ENCODE assay signal across 10 cellular contexts in the genomic region with DNA sequence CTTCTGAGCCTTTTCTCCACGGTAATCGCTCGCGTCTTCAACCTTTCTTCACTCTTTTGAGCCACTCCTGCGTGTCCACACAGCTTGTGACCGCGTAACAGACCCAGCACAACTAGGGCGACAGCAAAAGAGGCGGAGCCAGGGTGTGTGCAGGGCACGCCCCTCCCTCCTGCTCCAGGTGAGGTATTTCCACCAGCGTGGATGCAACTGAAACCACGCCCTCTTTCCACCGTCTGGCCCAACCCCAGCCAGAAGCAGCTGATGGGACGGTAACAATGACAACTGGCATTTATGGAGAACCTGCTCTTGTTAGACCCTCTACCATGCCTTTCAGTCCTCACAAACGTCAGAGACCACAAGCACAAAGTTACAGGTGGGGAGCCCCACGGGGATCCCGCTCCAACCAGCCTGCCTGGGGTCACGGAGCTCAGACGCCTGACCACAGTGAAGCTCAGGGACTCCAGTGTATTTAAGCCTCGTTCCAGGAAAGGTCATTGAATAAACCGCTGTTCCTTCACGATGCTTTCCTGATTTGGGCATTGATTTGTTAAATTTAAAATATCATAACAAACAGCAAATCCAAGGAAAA. TPM values are rescaled to one million over a fixed set of nuclear protein-coding genes. Genes with fewer than 3 reads are reported as not detected.
DNase-seq lines count a peak whose midpoint lies in the region; ATAC-seq and TF ChIP-seq lines count a peak whose summit lies in the region.
"Had no signal": no experiment of that assay in that cellular context is flagged by ENCODE, and none has a peak within 500 bp of the region (broad histone marks: within the 10 kb centered on the region; RNA-seq: fewer than 3 reads in every experiment).

No MANE protein-coding gene starts in this region.

- H3K27me3 ChIP-seq in SJSA1 (replicated peaks) (no peaks in the 10 kb centered on the region), prostate gland (replicated peaks; ENCODE audit: insufficient read depth) (no peaks in the 10 kb centered on the region)

- TSS peak; percentile 39 for BruUV-seq in Calu3 (replicated peaks; lab: Mats Ljungman, UMichigan)

- CTCF ChIA-PET in Calu3 (lab: Charles Lee), result interaction anchor here (1.1 to 2.5 kb wide), 7 partner anchors 48 to 229 kb away, joined by 4 to 14 read pairs (median 5); a partner anchor contains a TSS

- H3K4me3 Mint-ChIP-seq in Calu3 (ENCODE audit: low read depth, unreplicated experiment), result peak overlapping the region; percentile 85

- peak overlapping the region; percentile 89 for H3K27ac Mint-ChIP-seq in Calu3 (ENCODE audit: unreplicated experiment)

- H3K9me3 Mint-ChIP-seq in Calu3 (ENCODE audit: low read depth, unreplicated experiment), result no peaks in the 10 kb centered on the region

- H3K9me3 ChIP-seq in SJSA1 (replicated peaks) (no peaks in the 10 kb centered on the region), prostate gland (no peaks in the 10 kb centered on the region)

- H3K4me1 ChIP-seq in SJSA1 (replicated peaks) (peaks cover 56% of the 10 kb centered on the region), prostate gland (replicated peaks) (peaks cover 9% of the 10 kb centered on the region)

- no peaks in the 10 kb centered on the region for H3K27me3 Mint-ChIP-seq in Calu3 (ENCODE audit: unreplicated experiment)

- TF ChIP-seq POLR2A in prostate gland (IDR thresholded peaks at IDR 0.05), result peak; percentile 37

- no peak for ATAC-seq in HG03469 (IDR thresholded peaks at IDR 0.05; ENCODE audit: unreplicated experiment)

- WGBS in prostate gland, result 39% methylated on average over 22 of the region's 22 CpGs

- H3K27ac ChIP-seq in SJSA1 (peak overlapping the region; percentile 89), prostate gland (peak overlapping the region; percentile 94 to 97)

- peaks cover 55% of the 10 kb centered on the region for H3K36me3 Mint-ChIP-seq in Calu3 (ENCODE audit: insufficient read depth, unreplicated experiment)

- H3K36me3 ChIP-seq in SJSA1 (peaks cover 74% of the 10 kb centered on the region), prostate gland (no peaks in the 10 kb centered on the region)

- TF ChIP-seq CTCF in Calu3 (IDR thresholded peaks at IDR 0.05; ENCODE audit: unreplicated experiment) (no peak), fibroblast of pulmonary artery (IDR thresholded peaks at IDR 0.05; ENCODE audit: low read length, missing control alignments) (no peak), prostate gland (IDR thresholded peaks at IDR 0.05) (no peak)

- H3K4me3 ChIP-seq in SJSA1 (peak overlapping the region; percentile 85), fibroblast of pulmonary artery (replicated peaks; ENCODE audit: low read depth, low read length) (peak overlapping the region; percentile 67), prostate gland (peak overlapping the region; percentile 60 to 79)

- peaks cover 34% of the 10 kb centered on the region for H3K4me1 Mint-ChIP-seq in Calu3 (ENCODE audit: low read depth, unreplicated experiment)

- DNase-seq in Calu3 (peak; percentile 77), SJSA1 (ENCODE audit: low read depth in 1 of 2, low spot score in 2 of 2) (peak in 1 of 2 experiments; percentile 16), fibroblast of pulmonary artery (ENCODE audit: low read depth) (no peak), prostate gland (ENCODE audit: low spot score) (peak; percentile 65), anterior cingulate cortex (lab: John Stamatoyannopoulos, UW) (no peak), NCI-H82 treated with DMSO at 0.1 percent for 48 hours (lab: John Stamatoyannopoulos, UW; ENCODE audit: unreplicated experiment) (no peak), H4 (ENCODE audit: low spot score) (no peak)
- DNase-seq: NCI-H1436 treated with DMSO at 0.1 percent for 48 hours; stimulated activated CD4-positive, alpha-beta T cell treated with anti-CD3 and anti-CD28 coated beads, Interleukin-2, amount 100 ng/mL, for 24 hours had no signal

- intact Hi-C loops in Calu3 (cut with micrococcal nuclease; ENCODE audit: unreplicated experiment), result loop anchor here (1.0 to 10.0 kb wide), 3 partner anchors 78 to 405 kb away; no protein-coding TSS in a partner anchor
- intact Hi-C loops in prostate gland (cut with DNase I), result loop anchor here (5.0 to 10.0 kb wide), 2 partner anchors 243 to 385 kb away; a partner anchor contains a TSS

RNA-seq across cellular contexts. Expression of a gene that starts 2.0 kb away (rescaled TPM):
- total RNA-seq in Calu3 (2022) (15.0 and 18.2 TPM in 2 replicates), prostate gland (10 to 100 TPM; 40.5 to 59.5 TPM)
- 72.5 and 96.4 TPM in 2 replicates for total RNA-seq in SJSA1 (2014; rRNA removed; shearing (Covaris generic))
- 13.7 and 21.3 TPM in 2 replicates for total RNA-seq in H4 (2014; rRNA removed; shearing (Covaris generic))

Comparison
In these comparisons a context has a peak if more than half of its experiments do, and no peak if none do; other contexts are left out.
1. DNase-seq: peak in Calu3 (single experiment) and prostate gland (single experiment); none in fibroblast of pulmonary artery (single experiment), anterior cingulate cortex (0 of 58), NCI-H82 treated with DMSO at 0.1 percent for 48 hours (single experiment) and H4 (single experiment).
2. Peak in every context shown above with its lines, with median percentiles within 50 percentile points of each other: H3K4me3 ChIP-seq.